Comparison of ENCODE assay signal across 8 cellular contexts in the genomic region with DNA sequence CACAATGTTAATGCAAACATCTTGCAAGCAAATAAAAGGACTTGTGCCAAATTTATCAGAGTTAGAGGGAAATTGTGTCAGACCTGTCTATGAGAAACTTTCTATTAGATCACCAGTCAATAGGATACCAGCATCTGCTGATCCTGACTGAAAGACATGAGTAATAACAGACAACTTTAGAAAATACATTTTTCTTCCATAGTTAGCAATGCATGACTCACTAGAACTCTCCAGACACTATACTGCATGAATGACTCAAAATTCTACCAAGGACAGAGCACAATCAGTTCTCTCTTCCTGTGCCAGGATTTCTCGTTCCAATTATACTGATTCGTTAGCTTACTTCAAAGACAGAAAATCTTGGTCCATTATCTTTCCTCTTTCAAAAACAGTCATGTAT.
DNase-seq lines count a peak whose midpoint lies in the region; ATAC-seq lines count a peak whose summit lies in the region.

No MANE protein-coding gene starts in this region.

- in situ Hi-C loops in Caki2 (cut with HindIII; ENCODE audit: low pct_unique_long_range_greater_than_20kb, low sequenced_read_pairs): no loop called here

- DNase-seq in Caki2 (ENCODE audit: low read depth) (peak; percentile 6), M059J (ENCODE audit: low read depth) (peak; percentile 76), GF-D8 (lab: John Stamatoyannopoulos, UW) (no peak), HuH-7 (ENCODE audit: low spot score) (no peak), NAMALWA (ENCODE audit: low spot score) (no peak)

- ATAC-seq in GM21447 (IDR thresholded peaks at IDR 0.05; ENCODE audit: unreplicated experiment) (peak; percentile 92), esophagus mucosa (peak; percentile 91), GM21515 (IDR thresholded peaks at IDR 0.05; ENCODE audit: unreplicated experiment) (no peak)

Comparison
In these comparisons a context has a peak if more than half of its experiments do, and no peak if none do; other contexts are left out.
1. DNase-seq: peak in Caki2 (single experiment) and M059J (single experiment); none in GF-D8 (single experiment), HuH-7 (single experiment) and NAMALWA (single experiment).